8 cellular contexts compared by ENCODE assay signal in genomic region chr14:68476965-68477455, GRCh38.
DNase-seq lines count a peak whose midpoint lies in the region; ATAC-seq, FAIRE-seq and TF ChIP-seq lines count a peak whose summit lies in the region.
"Had no signal": no experiment of that assay in that cellular context is flagged by ENCODE, and none has a peak within 500 bp of the region (broad histone marks: within the 10 kb centered on the region; RNA-seq: fewer than 3 reads in every experiment).

No MANE protein-coding gene starts in this region.

- no peaks in the 10 kb centered on the region for H3K9me3 ChIP-seq in mucosa of rectum (ENCODE audit: control insufficient read depth in 2 of 2, low read length in 2 of 2)
- no peaks in the 10 kb centered on the region for H3K9me3 ChIP-seq in tibial artery
- H3K9me3 ChIP-seq in CD8-positive, alpha-beta T cell (ENCODE audit: low read length), result no peaks in the 10 kb centered on the region

- POLR2A ChIA-PET in CD8-positive, alpha-beta T cell (lab: Charles Lee), result no interaction called here

- H3K27me3 Mint-ChIP-seq in chondrocyte (ENCODE audit: low read depth), result no peaks in the 10 kb centered on the region
- no peaks in the 10 kb centered on the region for H3K27me3 Mint-ChIP-seq in CD8-positive, alpha-beta T cell (ENCODE audit: low read depth)

- ATAC-seq in CD8-positive, alpha-beta T cell, result no peak

- H3K9ac ChIP-seq in mucosa of rectum (ENCODE audit: low read depth in 1 of 2, low read length in 2 of 2), result no peak overlapping the region

- H3K4me3 ChIP-seq in mucosa of rectum (ENCODE audit: low read length in 2 of 2) (no peak overlapping the region), tibial artery (no peak overlapping the region), lower leg skin (ENCODE audit: low read depth, poor library complexity, severe bottlenecking) (no peak overlapping the region)
- no peak overlapping the region for H3K4me3 ChIP-seq in CD8-positive, alpha-beta T cell (ENCODE audit: low read depth, low read length)

- H3K27ac Mint-ChIP-seq in chondrocyte (ENCODE audit: unreplicated experiment), result peak overlapping the region; percentile 45
- H3K27ac Mint-ChIP-seq in CD8-positive, alpha-beta T cell, result no peak overlapping the region

- peaks cover 1% of the 10 kb centered on the region for H3K36me3 Mint-ChIP-seq in chondrocyte (ENCODE audit: low read depth)
- H3K36me3 Mint-ChIP-seq in CD8-positive, alpha-beta T cell, result no peaks in the 10 kb centered on the region

- intact Hi-C loops in tibial artery (cut with DNase I; ENCODE audit: low total_unique reads), result no loop called here
- intact Hi-C loops in CD8-positive, alpha-beta T cell (cut with DNase I, micrococcal nuclease), result no loop called here
- intact Hi-C loops in lower leg skin (cut with DNase I; ENCODE audit: low total_unique reads), result no loop called here

- no peaks in the 10 kb centered on the region for H3K36me3 ChIP-seq in mucosa of rectum (ENCODE audit: control insufficient read depth in 2 of 2, insufficient read depth in 2 of 2, low read length in 2 of 2)
- no peaks in the 10 kb centered on the region for H3K36me3 ChIP-seq in tibial artery
- no peaks in the 10 kb centered on the region for H3K36me3 ChIP-seq in CD8-positive, alpha-beta T cell (ENCODE audit: insufficient read depth, low read length)

- no peak for DNase-seq in HTR-8/SVneo (ENCODE audit: insufficient read length, low spot score)
- DNase-seq in chondrocyte (ENCODE audit: low spot score), result no peak
- no peak for DNase-seq in tibial artery
- DNase-seq in effector CD8-positive, alpha-beta T cell (lab: John Stamatoyannopoulos, UW), result no peak
- DNase-seq in CD8-positive, alpha-beta T cell, result no peak
- DNase-seq in lower leg skin (ENCODE audit: low spot score in 2 of 2), result no peak
- DNase-seq: activated CD4-positive, CD25-positive, alpha-beta regulatory T cell had no signal

- 90 to 100% methylated on average over 4 of the region's 4 CpGs for WGBS in lower leg skin, 2 donors

- H3K27me3 ChIP-seq in mucosa of rectum (ENCODE audit: control insufficient read depth in 2 of 2, insufficient read depth in 2 of 2, low read length in 2 of 2) (no peaks in the 10 kb centered on the region), tibial artery (no peaks in the 10 kb centered on the region)
- no peaks in the 10 kb centered on the region for H3K27me3 ChIP-seq in CD8-positive, alpha-beta T cell (ENCODE audit: insufficient read depth, low read length)

- CTCF ChIA-PET in CD8-positive, alpha-beta T cell (lab: Charles Lee), result no interaction called here

- peak overlapping the region; percentile 31 to 64 for H3K27ac ChIP-seq in mucosa of rectum (ENCODE audit: low read depth in 2 of 2, low read length in 2 of 2)
- H3K27ac ChIP-seq in tibial artery, result peak overlapping the region; percentile 46 to 54
- no peak overlapping the region for H3K27ac ChIP-seq in CD8-positive, alpha-beta T cell (ENCODE audit: low read depth, low read length)

- H3K4me1 Mint-ChIP-seq in chondrocyte (ENCODE audit: low read depth), result peaks cover 13% of the 10 kb centered on the region
- peaks cover 33% of the 10 kb centered on the region for H3K4me1 Mint-ChIP-seq in CD8-positive, alpha-beta T cell (ENCODE audit: low read depth)

- H3K4me1 ChIP-seq in mucosa of rectum (ENCODE audit: control insufficient read depth in 2 of 2, insufficient read depth in 2 of 2, low read length in 2 of 2) (no peaks in the 10 kb centered on the region), tibial artery (peaks cover 0 to 6% (median 0%) of the 10 kb centered on the region in 4 donors)
- peaks cover 5% of the 10 kb centered on the region for H3K4me1 ChIP-seq in CD8-positive, alpha-beta T cell (ENCODE audit: insufficient read depth, low read length)

- H3K9me3 Mint-ChIP-seq in chondrocyte (ENCODE audit: low read depth), result no peaks in the 10 kb centered on the region
- H3K9me3 Mint-ChIP-seq in CD8-positive, alpha-beta T cell, result no peaks in the 10 kb centered on the region

- no peak overlapping the region for H3K4me3 Mint-ChIP-seq in chondrocyte (ENCODE audit: unreplicated experiment)
- no peak overlapping the region for H3K4me3 Mint-ChIP-seq in CD8-positive, alpha-beta T cell

- no peak for TF ChIP-seq POLR2A in lower leg skin (IDR thresholded peaks at IDR 0.05)

- peak; percentile 85 for FAIRE-seq in HTR-8/SVneo (lab: Jason Lieb, UNC)

- TF ChIP-seq CTCF in chondrocyte (IDR thresholded peaks at IDR 0.05) (no peak), tibial artery (IDR thresholded peaks at IDR 0.05) (no peak), lower leg skin (IDR thresholded peaks at IDR 0.05) (no peak)
- TF ChIP-seq CTCF in CD8-positive, alpha-beta T cell (IDR thresholded peaks at IDR 0.05), result no peak
